2 cellular contexts compared by ENCODE assay signal in the genomic region with DNA sequence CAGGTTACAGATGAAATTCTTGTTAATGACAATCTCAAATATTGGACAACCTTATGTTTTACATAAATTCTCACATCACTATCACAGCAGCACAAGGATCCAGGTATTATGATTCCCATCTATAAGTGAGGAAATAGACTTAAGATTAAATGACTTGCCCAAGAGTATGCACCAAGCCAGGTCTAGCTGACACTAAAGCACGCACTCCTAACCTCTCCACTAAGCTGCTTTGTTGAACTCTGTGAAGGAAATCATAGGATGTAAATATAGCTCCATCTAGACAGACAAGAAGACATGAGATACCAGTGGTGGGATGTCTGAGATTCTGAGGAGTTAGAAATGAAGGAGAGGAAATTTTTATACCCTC.
TF ChIP-seq lines count a peak whose summit lies in the region.

No MANE protein-coding gene starts in this region.

TF ChIP-seq in GM23338, 12 proteins besides CTCF, POLR2A, EP300 and RAD21 (continued from another document and continues in another):
- TF ChIP-seq, protein P1, sequence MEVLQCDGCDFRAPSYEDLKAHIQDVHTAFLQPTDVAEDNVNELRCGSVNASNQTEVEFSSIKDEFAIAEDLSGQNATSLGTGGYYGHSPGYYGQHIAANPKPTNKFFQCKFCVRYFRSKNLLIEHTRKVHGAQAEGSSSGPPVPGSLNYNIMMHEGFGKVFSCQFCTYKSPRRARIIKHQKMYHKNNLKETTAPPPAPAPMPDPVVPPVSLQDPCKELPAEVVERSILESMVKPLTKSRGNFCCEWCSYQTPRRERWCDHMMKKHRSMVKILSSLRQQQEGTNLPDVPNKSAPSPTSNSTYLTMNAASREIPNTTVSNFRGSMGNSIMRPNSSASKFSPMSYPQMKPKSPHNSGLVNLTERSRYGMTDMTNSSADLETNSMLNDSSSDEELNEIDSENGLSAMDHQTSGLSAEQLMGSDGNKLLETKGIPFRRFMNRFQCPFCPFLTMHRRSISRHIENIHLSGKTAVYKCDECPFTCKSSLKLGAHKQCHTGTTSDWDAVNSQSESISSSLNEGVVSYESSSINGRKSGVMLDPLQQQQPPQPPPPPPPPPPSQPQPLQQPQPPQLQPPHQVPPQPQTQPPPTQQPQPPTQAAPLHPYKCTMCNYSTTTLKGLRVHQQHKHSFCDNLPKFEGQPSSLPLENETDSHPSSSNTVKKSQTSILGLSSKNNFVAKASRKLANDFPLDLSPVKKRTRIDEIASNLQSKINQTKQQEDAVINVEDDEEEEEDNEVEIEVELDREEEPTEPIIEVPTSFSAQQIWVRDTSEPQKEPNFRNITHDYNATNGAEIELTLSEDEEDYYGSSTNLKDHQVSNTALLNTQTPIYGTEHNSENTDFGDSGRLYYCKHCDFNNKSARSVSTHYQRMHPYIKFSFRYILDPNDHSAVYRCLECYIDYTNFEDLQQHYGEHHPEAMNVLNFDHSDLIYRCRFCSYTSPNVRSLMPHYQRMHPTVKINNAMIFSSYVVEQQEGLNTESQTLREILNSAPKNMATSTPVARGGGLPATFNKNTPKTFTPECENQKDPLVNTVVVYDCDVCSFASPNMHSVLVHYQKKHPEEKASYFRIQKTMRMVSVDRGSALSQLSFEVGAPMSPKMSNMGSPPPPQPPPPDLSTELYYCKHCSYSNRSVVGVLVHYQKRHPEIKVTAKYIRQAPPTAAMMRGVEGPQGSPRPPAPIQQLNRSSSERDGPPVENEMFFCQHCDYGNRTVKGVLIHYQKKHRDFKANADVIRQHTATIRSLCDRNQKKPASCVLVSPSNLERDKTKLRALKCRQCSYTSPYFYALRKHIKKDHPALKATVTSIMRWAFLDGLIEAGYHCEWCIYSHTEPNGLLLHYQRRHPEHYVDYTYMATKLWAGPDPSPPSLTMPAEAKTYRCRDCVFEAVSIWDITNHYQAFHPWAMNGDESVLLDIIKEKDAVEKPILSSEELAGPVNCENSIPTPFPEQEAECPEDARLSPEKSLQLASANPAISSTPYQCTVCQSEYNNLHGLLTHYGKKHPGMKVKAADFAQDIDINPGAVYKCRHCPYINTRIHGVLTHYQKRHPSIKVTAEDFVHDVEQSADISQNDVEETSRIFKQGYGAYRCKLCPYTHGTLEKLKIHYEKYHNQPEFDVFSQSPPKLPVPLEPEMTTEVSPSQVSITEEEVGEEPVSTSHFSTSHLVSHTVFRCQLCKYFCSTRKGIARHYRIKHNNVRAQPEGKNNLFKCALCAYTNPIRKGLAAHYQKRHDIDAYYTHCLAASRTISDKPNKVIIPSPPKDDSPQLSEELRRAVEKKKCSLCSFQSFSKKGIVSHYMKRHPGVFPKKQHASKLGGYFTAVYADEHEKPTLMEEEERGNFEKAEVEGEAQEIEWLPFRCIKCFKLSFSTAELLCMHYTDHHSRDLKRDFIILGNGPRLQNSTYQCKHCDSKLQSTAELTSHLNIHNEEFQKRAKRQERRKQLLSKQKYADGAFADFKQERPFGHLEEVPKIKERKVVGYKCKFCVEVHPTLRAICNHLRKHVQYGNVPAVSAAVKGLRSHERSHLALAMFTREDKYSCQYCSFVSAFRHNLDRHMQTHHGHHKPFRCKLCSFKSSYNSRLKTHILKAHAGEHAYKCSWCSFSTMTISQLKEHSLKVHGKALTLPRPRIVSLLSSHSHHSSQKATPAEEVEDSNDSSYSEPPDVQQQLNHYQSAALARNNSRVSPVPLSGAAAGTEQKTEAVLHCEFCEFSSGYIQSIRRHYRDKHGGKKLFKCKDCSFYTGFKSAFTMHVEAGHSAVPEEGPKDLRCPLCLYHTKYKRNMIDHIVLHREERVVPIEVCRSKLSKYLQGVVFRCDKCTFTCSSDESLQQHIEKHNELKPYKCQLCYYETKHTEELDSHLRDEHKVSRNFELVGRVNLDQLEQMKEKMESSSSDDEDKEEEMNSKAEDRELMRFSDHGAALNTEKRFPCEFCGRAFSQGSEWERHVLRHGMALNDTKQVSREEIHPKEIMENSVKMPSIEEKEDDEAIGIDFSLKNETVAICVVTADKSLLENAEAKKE (CRISPR knock-in tag; IDR thresholded peaks at IDR 0.05), result no peak
- no peak for TF ChIP-seq EZH2 (IDR thresholded peaks at IDR 0.05; ENCODE audit: low read depth, unreplicated experiment)
- TF ChIP-seq ZNF114 (CRISPR knock-in tag; IDR thresholded peaks at IDR 0.05), result no peak
- TF ChIP-seq EZH2phosphoT487 (IDR thresholded peaks at IDR 0.05; ENCODE audit: unreplicated experiment), result no peak
- TF ChIP-seq, protein P2, sequence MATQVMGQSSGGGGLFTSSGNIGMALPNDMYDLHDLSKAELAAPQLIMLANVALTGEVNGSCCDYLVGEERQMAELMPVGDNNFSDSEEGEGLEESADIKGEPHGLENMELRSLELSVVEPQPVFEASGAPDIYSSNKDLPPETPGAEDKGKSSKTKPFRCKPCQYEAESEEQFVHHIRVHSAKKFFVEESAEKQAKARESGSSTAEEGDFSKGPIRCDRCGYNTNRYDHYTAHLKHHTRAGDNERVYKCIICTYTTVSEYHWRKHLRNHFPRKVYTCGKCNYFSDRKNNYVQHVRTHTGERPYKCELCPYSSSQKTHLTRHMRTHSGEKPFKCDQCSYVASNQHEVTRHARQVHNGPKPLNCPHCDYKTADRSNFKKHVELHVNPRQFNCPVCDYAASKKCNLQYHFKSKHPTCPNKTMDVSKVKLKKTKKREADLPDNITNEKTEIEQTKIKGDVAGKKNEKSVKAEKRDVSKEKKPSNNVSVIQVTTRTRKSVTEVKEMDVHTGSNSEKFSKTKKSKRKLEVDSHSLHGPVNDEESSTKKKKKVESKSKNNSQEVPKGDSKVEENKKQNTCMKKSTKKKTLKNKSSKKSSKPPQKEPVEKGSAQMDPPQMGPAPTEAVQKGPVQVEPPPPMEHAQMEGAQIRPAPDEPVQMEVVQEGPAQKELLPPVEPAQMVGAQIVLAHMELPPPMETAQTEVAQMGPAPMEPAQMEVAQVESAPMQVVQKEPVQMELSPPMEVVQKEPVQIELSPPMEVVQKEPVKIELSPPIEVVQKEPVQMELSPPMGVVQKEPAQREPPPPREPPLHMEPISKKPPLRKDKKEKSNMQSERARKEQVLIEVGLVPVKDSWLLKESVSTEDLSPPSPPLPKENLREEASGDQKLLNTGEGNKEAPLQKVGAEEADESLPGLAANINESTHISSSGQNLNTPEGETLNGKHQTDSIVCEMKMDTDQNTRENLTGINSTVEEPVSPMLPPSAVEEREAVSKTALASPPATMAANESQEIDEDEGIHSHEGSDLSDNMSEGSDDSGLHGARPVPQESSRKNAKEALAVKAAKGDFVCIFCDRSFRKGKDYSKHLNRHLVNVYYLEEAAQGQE (IDR thresholded peaks at IDR 0.05; ENCODE audit: unreplicated experiment), result no peak
- TF ChIP-seq ZNF331 (CRISPR knock-in tag; IDR thresholded peaks at IDR 0.05; ENCODE audit: low read depth), result no peak
- TF ChIP-seq, protein P3, sequence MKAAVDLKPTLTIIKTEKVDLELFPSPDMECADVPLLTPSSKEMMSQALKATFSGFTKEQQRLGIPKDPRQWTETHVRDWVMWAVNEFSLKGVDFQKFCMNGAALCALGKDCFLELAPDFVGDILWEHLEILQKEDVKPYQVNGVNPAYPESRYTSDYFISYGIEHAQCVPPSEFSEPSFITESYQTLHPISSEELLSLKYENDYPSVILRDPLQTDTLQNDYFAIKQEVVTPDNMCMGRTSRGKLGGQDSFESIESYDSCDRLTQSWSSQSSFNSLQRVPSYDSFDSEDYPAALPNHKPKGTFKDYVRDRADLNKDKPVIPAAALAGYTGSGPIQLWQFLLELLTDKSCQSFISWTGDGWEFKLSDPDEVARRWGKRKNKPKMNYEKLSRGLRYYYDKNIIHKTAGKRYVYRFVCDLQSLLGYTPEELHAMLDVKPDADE (IDR thresholded peaks at IDR 0.05), result no peak
- TF ChIP-seq NANOG (IDR thresholded peaks at IDR 0.05; ENCODE audit: borderline replicate concordance), result no peak
- TF ChIP-seq JUNB (IDR thresholded peaks at IDR 0.05; ENCODE audit: unreplicated experiment), result no peak
- no peak for TF ChIP-seq CREB1 (CRISPR knock-in tag; IDR thresholded peaks at IDR 0.05; ENCODE audit: low read depth)

TF ChIP-seq in HepG2, 621 proteins besides CTCF, POLR2A, EP300 and RAD21 (continued from another document):
- TF ChIP-seq, protein P4, sequence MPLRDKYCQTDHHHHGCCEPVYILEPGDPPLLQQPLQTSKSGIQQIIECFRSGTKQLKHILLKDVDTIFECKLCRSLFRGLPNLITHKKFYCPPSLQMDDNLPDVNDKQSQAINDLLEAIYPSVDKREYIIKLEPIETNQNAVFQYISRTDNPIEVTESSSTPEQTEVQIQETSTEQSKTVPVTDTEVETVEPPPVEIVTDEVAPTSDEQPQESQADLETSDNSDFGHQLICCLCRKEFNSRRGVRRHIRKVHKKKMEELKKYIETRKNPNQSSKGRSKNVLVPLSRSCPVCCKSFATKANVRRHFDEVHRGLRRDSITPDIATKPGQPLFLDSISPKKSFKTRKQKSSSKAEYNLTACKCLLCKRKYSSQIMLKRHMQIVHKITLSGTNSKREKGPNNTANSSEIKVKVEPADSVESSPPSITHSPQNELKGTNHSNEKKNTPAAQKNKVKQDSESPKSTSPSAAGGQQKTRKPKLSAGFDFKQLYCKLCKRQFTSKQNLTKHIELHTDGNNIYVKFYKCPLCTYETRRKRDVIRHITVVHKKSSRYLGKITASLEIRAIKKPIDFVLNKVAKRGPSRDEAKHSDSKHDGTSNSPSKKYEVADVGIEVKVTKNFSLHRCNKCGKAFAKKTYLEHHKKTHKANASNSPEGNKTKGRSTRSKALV (CRISPR knock-in tag; IDR thresholded peaks at IDR 0.05), result 0 out of 2 replicates have a peak, but pooled peaks have one; percentile 7
- TF ChIP-seq SAP130 (CRISPR knock-in tag; IDR thresholded peaks at IDR 0.05; ENCODE audit: low read depth) (peak; percentile 0; the same call in 1 of the 2 replicates), MZF1 (CRISPR knock-in tag; IDR thresholded peaks at IDR 0.05; ENCODE audit: borderline replicate concordance) (no peak), ZNF878 (CRISPR knock-in tag; IDR thresholded peaks at IDR 0.05) (no peak)
